9 cellular contexts compared by ENCODE assay signal in the genomic region with DNA sequence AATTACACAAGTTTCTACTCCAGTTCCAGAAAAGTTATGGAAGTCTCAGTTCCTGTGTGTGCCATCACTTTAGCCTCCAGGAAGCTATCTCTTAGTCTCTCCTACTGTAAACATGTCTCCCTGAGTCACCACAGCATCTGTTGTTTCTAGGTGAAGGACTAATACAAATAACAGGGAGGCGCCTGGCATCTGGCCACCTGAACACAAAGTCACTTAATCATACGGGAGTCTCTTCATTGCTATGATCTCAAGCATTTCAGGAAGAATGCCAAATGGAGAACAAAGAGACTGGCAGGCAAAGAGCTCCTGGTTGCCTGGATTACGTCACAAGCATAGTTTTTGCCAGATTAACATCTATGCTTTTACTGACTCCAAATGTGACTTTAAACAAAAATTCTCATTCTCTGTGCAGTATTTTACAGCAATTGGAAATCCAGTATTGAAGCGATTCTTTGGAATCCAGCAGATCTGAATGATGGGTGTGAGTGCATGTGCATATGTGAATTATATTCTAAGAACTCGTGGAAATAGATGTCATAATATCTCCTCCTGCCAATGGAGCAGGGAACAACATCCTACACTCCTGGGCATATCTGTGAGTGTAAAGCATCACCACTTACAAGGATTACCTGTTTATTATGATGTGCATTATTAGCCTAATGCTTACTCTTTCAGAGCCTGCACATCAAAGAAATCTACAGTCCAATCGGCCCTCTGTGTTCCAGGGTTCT.
DNase-seq lines count a peak whose midpoint lies in the region; TF ChIP-seq lines count a peak whose summit lies in the region.
"Had no signal": no experiment of that assay in that cellular context is flagged by ENCODE, and none has a peak within 500 bp of the region (broad histone marks: within the 10 kb centered on the region; RNA-seq: fewer than 3 reads in every experiment).

No MANE protein-coding gene starts in this region.

- peak overlapping the region; percentile 43 for H3K4me2 ChIP-seq in DOHH2 (ENCODE audit: low read length)

- intact Hi-C loops in activated naive CD4-positive, alpha-beta T cell treated with anti-CD3 and anti-CD28 coated beads for 36 hours (cut with micrococcal nuclease): no loop called here
- intact Hi-C loops in ascending aorta (cut with DNase I): no loop called here

- peaks cover 22% of the 10 kb centered on the region for H3K4me1 Mint-ChIP-seq in mesothelial cell of epicardium
- no peaks in the 10 kb centered on the region for H3K4me1 Mint-ChIP-seq in activated naive CD4-positive, alpha-beta T cell treated with anti-CD3 and anti-CD28 coated beads for 36 hours (ENCODE audit: low read depth)

- peaks cover 31% of the 10 kb centered on the region for H3K36me3 ChIP-seq in DOHH2 (ENCODE audit: control insufficient read depth, low read length)
- H3K36me3 ChIP-seq in ascending aorta: no peaks in the 10 kb centered on the region
- H3K36me3 ChIP-seq: suprapubic skin had no signal

- peaks cover 64% of the 10 kb centered on the region for H3K4me1 ChIP-seq in DOHH2 (ENCODE audit: control insufficient read depth, low read length)
- H3K4me1 ChIP-seq in ascending aorta: no peaks in the 10 kb centered on the region

- peaks cover 9% of the 10 kb centered on the region for H3K9me3 Mint-ChIP-seq in mesothelial cell of epicardium
- peaks cover 8% of the 10 kb centered on the region for H3K9me3 Mint-ChIP-seq in activated naive CD4-positive, alpha-beta T cell treated with anti-CD3 and anti-CD28 coated beads for 36 hours

- H3K27ac Mint-ChIP-seq in mesothelial cell of epicardium: peak overlapping the region; percentile 90
- no peak overlapping the region for H3K27ac Mint-ChIP-seq in activated naive CD4-positive, alpha-beta T cell treated with anti-CD3 and anti-CD28 coated beads for 36 hours

- peaks cover 17% of the 10 kb centered on the region for H3F3A ChIP-seq in DOHH2 (ENCODE audit: control insufficient read depth, insufficient read depth)

- CTCF ChIA-PET in activated naive CD4-positive, alpha-beta T cell treated with anti-CD3 and anti-CD28 coated beads for 36 hours (lab: Charles Lee): no interaction called here

- H3K4me3 ChIP-seq in DOHH2 (ENCODE audit: low read length): peak overlapping the region; percentile 22
- no peak overlapping the region for H3K4me3 ChIP-seq in ascending aorta
- H3K4me3 ChIP-seq: suprapubic skin had no signal

- H3K4me3 Mint-ChIP-seq in mesothelial cell of epicardium: no peak overlapping the region
- no peak overlapping the region for H3K4me3 Mint-ChIP-seq in activated naive CD4-positive, alpha-beta T cell treated with anti-CD3 and anti-CD28 coated beads for 36 hours

- no peaks in the 10 kb centered on the region for H3K79me2 ChIP-seq in DOHH2 (ENCODE audit: control insufficient read depth, low read length)

- DNase-seq in NCI-H345 treated with DMSO at 0.1 percent for 48 hours (lab: John Stamatoyannopoulos, UW; ENCODE audit: unreplicated experiment): peak; percentile 96
- peak; percentile 36 for DNase-seq in cerebellum (ENCODE audit: low spot score)
- DNase-seq in mesothelial cell of epicardium (ENCODE audit: low spot score in 2 of 2, unreplicated experiment in 2 of 2): peak in 1 of 2 experiments; percentile 52
- DNase-seq in activated naive CD4-positive, alpha-beta T cell treated with anti-CD3 and anti-CD28 coated beads for 36 hours: no peak
- no peak for DNase-seq in ascending aorta (ENCODE audit: low spot score in 2 of 2)
- DNase-seq in NCI-H1048 (lab: John Stamatoyannopoulos, UW): no peak
- DNase-seq in foreskin melanocyte: no peak

- H3K27ac ChIP-seq in DOHH2 (ENCODE audit: low read depth, low read length): peak overlapping the region; percentile 17; the same call in 1 of the 2 replicates
- H3K27ac ChIP-seq in ascending aorta: no peak overlapping the region
- H3K27ac ChIP-seq: suprapubic skin had no signal

- peaks cover 5% of the 10 kb centered on the region for H3K36me3 Mint-ChIP-seq in mesothelial cell of epicardium
- no peaks in the 10 kb centered on the region for H3K36me3 Mint-ChIP-seq in activated naive CD4-positive, alpha-beta T cell treated with anti-CD3 and anti-CD28 coated beads for 36 hours (ENCODE audit: low read depth)

- H3K27me3 ChIP-seq in DOHH2 (ENCODE audit: control insufficient read depth, low read length) (no peaks in the 10 kb centered on the region), ascending aorta (no peaks in the 10 kb centered on the region)
- H3K27me3 ChIP-seq: suprapubic skin had no signal

- no peaks in the 10 kb centered on the region for H4K20me1 ChIP-seq in DOHH2 (ENCODE audit: control insufficient read depth, insufficient read depth, low read depth, low read length)

- H3K9me3 ChIP-seq in DOHH2 (ENCODE audit: control insufficient read depth, insufficient read depth, low read length): peaks cover 17% of the 10 kb centered on the region; the same call in 1 of the 2 replicates
- H3K9me3 ChIP-seq in ascending aorta: no peaks in the 10 kb centered on the region
- H3K9me3 ChIP-seq: suprapubic skin had no signal

- no peaks in the 10 kb centered on the region for H3K9me2 ChIP-seq in DOHH2 (replicated peaks; ENCODE audit: control insufficient read depth, low read length)

- H3K27me3 Mint-ChIP-seq in mesothelial cell of epicardium (ENCODE audit: low read depth): no peaks in the 10 kb centered on the region
- no peaks in the 10 kb centered on the region for H3K27me3 Mint-ChIP-seq in activated naive CD4-positive, alpha-beta T cell treated with anti-CD3 and anti-CD28 coated beads for 36 hours (ENCODE audit: low read depth)

- TF ChIP-seq CTCF in DOHH2 (IDR thresholded peaks at IDR 0.05; ENCODE audit: low read depth, low read length, poor library complexity, severe bottlenecking) (no peak), mesothelial cell of epicardium (IDR thresholded peaks at IDR 0.05; ENCODE audit: unreplicated experiment) (no peak), ascending aorta (IDR thresholded peaks at IDR 0.05) (no peak)

Comparison
In these comparisons a context has a peak if more than half of its experiments do, and no peak if none do; other contexts are left out.
1. DNase-seq: peak in NCI-H345 treated with DMSO at 0.1 percent for 48 hours (single experiment) and cerebellum (single experiment); none in activated naive CD4-positive, alpha-beta T cell treated with anti-CD3 and anti-CD28 coated beads for 36 hours (single experiment), ascending aorta (0 of 2), NCI-H1048 (single experiment) and foreskin melanocyte (single experiment).